In genomic region chr9:131605770-131606590, GRCh38 we compare ENCODE assay signal across 14 cellular contexts.
DNase-seq lines count a peak whose midpoint lies in the region; ATAC-seq and TF ChIP-seq lines count a peak whose summit lies in the region.
"Had no signal": no experiment of that assay in that cellular context is flagged by ENCODE, and none has a peak within 500 bp of the region (broad histone marks: within the 10 kb centered on the region; RNA-seq: fewer than 3 reads in every experiment).

No MANE protein-coding gene starts in this region.

- H3F3A ChIP-seq in smooth muscle cell (ENCODE audit: low read depth): peaks cover 18% of the 10 kb centered on the region

- peak overlapping the region; percentile 64 for H3K27ac Mint-ChIP-seq in chondrocyte (ENCODE audit: unreplicated experiment)
- peak overlapping the region; percentile 46 to 77 (median 63) for H3K27ac Mint-ChIP-seq in nephron

- no peaks in the 10 kb centered on the region for H3K27me3 Mint-ChIP-seq in chondrocyte (ENCODE audit: low read depth)
- H3K27me3 Mint-ChIP-seq in nephron (ENCODE audit: low read depth): peaks cover 6% of the 10 kb centered on the region
- H3K27me3 Mint-ChIP-seq: memory B cell had no signal

- peaks cover 0 to 2% of the 10 kb centered on the region in 2 donors for H3K36me3 ChIP-seq in aorta (ENCODE audit: control insufficient read depth in 1 of 2, insufficient read depth in 2 of 2, low read length in 1 of 2)
- no peaks in the 10 kb centered on the region for H3K36me3 ChIP-seq in smooth muscle cell (ENCODE audit: low read depth)

- H3K36me3 Mint-ChIP-seq in chondrocyte (ENCODE audit: low read depth) (peaks cover 14% of the 10 kb centered on the region), nephron (ENCODE audit: low read depth) (peaks cover 26% of the 10 kb centered on the region)

- DNase-seq in COLO668 (lab: John Stamatoyannopoulos, UW; ENCODE audit: unreplicated experiment) (peak; percentile 9), HuH-7 (ENCODE audit: low spot score) (peak; percentile 67), chondrocyte (ENCODE audit: low spot score) (no peak), NCI-H2029 (lab: John Stamatoyannopoulos, UW) (no peak), aorta (no peak), smooth muscle cell (lab: John Stamatoyannopoulos, UW; ENCODE audit: unreplicated experiment) (no peak)
- DNase-seq: activated CD4-positive, CD25-positive, alpha-beta regulatory T cell treated with anti-CD3 and anti-CD28 coated beads, Interleukin-2, amount 50 U/mL, for 72 hours; NCI-H1092 treated with DMSO at 0.1 percent for 48 hours; NCI-H2171; T-helper 1 cell; testis had no signal

- H3K27ac ChIP-seq in aorta (ENCODE audit: low read depth in 1 of 2, low read length in 2 of 2): peak overlapping the region in 1 of 2 donors; percentile 19
- no peak overlapping the region for H3K27ac ChIP-seq in smooth muscle cell (ENCODE audit: low read depth)
- H3K27ac ChIP-seq: C4-2B, testis had no signal

- H3K4me3 ChIP-seq in aorta (ENCODE audit: low read length in 2 of 2) (no peak overlapping the region), smooth muscle cell (no peak overlapping the region)
- H3K4me3 ChIP-seq: testis had no signal

- H3K4me2 ChIP-seq in smooth muscle cell: no peak overlapping the region

- intact Hi-C loops in aorta (cut with DNase I): loop anchor here in 1 of 2 donors (5.0 kb wide), 2 partner anchors 71 to 131 kb away; no protein-coding TSS in a partner anchor

- no peak overlapping the region for H2AFZ ChIP-seq in smooth muscle cell (ENCODE audit: low read depth)

- H3K9ac ChIP-seq in smooth muscle cell (ENCODE audit: low read depth): no peak overlapping the region

- peaks cover 15% of the 10 kb centered on the region for H4K20me1 ChIP-seq in smooth muscle cell (ENCODE audit: low read depth)

- WGBS in aorta, 2 donors: 70 to 71% methylated on average over 9 of the region's 9 CpGs
- 67% methylated on average over 9 of the region's 9 CpGs for WGBS in smooth muscle cell (ENCODE audit: low lambda C conversion rate)

- peaks cover 45% of the 10 kb centered on the region for H3K4me1 Mint-ChIP-seq in chondrocyte (ENCODE audit: low read depth)
- H3K4me1 Mint-ChIP-seq in nephron: peaks cover 48% of the 10 kb centered on the region

- H3K4me1 ChIP-seq in aorta (ENCODE audit: control insufficient read depth in 1 of 2, insufficient read depth in 2 of 2, low read length in 2 of 2) (peaks cover 0 to 2% of the 10 kb centered on the region in 2 donors), smooth muscle cell (ENCODE audit: low read depth) (peaks cover 20% of the 10 kb centered on the region)

- no peaks in the 10 kb centered on the region for H3K9me3 ChIP-seq in aorta (ENCODE audit: control insufficient read depth, low read length)
- no peaks in the 10 kb centered on the region for H3K9me3 ChIP-seq in smooth muscle cell (replicated peaks; ENCODE audit: low read depth)
- H3K9me3 ChIP-seq: testis had no signal

- H3K9me3 Mint-ChIP-seq in chondrocyte (ENCODE audit: low read depth) (no peaks in the 10 kb centered on the region), nephron (no peaks in the 10 kb centered on the region)
- H3K9me3 Mint-ChIP-seq: memory B cell had no signal

- TF ChIP-seq CTCF in chondrocyte (IDR thresholded peaks at IDR 0.05) (no peak), nephron (IDR thresholded peaks at IDR 0.05; ENCODE audit: unreplicated experiment in 3 of 3) (no peak), smooth muscle cell (IDR thresholded peaks at IDR 0.05; ENCODE audit: borderline replicate concordance, insufficient read depth, poor library complexity, severe bottlenecking) (no peak)

- no peaks in the 10 kb centered on the region for H3K79me2 ChIP-seq in smooth muscle cell (ENCODE audit: low read depth)

- no peak for ATAC-seq in aorta (ENCODE audit: low FRiP score)

- no peak overlapping the region for H3K4me3 Mint-ChIP-seq in chondrocyte (ENCODE audit: unreplicated experiment)
- peak overlapping the region in 1 of 3 experiments; percentile 35 for H3K4me3 Mint-ChIP-seq in nephron
- H3K4me3 Mint-ChIP-seq: memory B cell had no signal

- no peaks in the 10 kb centered on the region for H3K27me3 ChIP-seq in aorta (ENCODE audit: control insufficient read depth in 1 of 2, insufficient read depth in 2 of 2, low read length in 1 of 2)
- no peaks in the 10 kb centered on the region for H3K27me3 ChIP-seq in smooth muscle cell (ENCODE audit: low read depth)
- H3K27me3 ChIP-seq: testis had no signal

Comparison
In these comparisons a context has a peak if more than half of its experiments do, and no peak if none do; other contexts are left out.
1. DNase-seq: peak in COLO668 (single experiment) and HuH-7 (single experiment); none in chondrocyte (single experiment), NCI-H2029 (single experiment), aorta (0 of 2) and smooth muscle cell (single experiment).